ENCODE assay signal across 3 cellular contexts in genomic region chr17:8713878-8714277, GRCh38.
A peak's percentile ranks its signal among the peaks of the same experiment; 100 is the strongest.
TF ChIP-seq lines count a peak whose summit lies in the region.

No MANE protein-coding gene starts in this region.

TF ChIP-seq in A549, 52 proteins besides CTCF, POLR2A, EP300 and RAD21:
- 0 out of 4 replicates have a peak, but pooled peaks of 1 of the 2 experiments have one; percentile 4 for TF ChIP-seq CEBPB (IDR thresholded peaks at IDR 0.05)
- TF ChIP-seq RARB (CRISPR knock-in tag; IDR thresholded peaks at IDR 0.05), result no peak
- no peak for TF ChIP-seq TP53 (CRISPR knock-in tag; IDR thresholded peaks at IDR 0.05)
- no peak for TF ChIP-seq PHF8 (IDR thresholded peaks at IDR 0.05; ENCODE audit: borderline replicate concordance, low read depth)
- TF ChIP-seq, protein P1, sequence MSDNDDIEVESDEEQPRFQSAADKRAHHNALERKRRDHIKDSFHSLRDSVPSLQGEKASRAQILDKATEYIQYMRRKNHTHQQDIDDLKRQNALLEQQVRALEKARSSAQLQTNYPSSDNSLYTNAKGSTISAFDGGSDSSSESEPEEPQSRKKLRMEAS (IDR thresholded peaks at IDR 0.05), result no peak
- TF ChIP-seq MAZ (IDR thresholded peaks at IDR 0.05; ENCODE audit: borderline replicate concordance, low read depth, low read length), result no peak
- TF ChIP-seq ELK1 (IDR thresholded peaks at IDR 0.05; ENCODE audit: low read depth, low read length), result no peak
- no peak for TF ChIP-seq RFX5 (IDR thresholded peaks at IDR 0.05)

TF ChIP-seq in GM23338, 12 proteins besides CTCF, POLR2A, EP300 and RAD21:
- no peak for TF ChIP-seq STAT1 (IDR thresholded peaks at IDR 0.05; ENCODE audit: unreplicated experiment)
- no peak for TF ChIP-seq CREB1 (CRISPR knock-in tag; IDR thresholded peaks at IDR 0.05; ENCODE audit: low read depth)
- TF ChIP-seq, protein P2, sequence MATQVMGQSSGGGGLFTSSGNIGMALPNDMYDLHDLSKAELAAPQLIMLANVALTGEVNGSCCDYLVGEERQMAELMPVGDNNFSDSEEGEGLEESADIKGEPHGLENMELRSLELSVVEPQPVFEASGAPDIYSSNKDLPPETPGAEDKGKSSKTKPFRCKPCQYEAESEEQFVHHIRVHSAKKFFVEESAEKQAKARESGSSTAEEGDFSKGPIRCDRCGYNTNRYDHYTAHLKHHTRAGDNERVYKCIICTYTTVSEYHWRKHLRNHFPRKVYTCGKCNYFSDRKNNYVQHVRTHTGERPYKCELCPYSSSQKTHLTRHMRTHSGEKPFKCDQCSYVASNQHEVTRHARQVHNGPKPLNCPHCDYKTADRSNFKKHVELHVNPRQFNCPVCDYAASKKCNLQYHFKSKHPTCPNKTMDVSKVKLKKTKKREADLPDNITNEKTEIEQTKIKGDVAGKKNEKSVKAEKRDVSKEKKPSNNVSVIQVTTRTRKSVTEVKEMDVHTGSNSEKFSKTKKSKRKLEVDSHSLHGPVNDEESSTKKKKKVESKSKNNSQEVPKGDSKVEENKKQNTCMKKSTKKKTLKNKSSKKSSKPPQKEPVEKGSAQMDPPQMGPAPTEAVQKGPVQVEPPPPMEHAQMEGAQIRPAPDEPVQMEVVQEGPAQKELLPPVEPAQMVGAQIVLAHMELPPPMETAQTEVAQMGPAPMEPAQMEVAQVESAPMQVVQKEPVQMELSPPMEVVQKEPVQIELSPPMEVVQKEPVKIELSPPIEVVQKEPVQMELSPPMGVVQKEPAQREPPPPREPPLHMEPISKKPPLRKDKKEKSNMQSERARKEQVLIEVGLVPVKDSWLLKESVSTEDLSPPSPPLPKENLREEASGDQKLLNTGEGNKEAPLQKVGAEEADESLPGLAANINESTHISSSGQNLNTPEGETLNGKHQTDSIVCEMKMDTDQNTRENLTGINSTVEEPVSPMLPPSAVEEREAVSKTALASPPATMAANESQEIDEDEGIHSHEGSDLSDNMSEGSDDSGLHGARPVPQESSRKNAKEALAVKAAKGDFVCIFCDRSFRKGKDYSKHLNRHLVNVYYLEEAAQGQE (IDR thresholded peaks at IDR 0.05; ENCODE audit: unreplicated experiment), result no peak
- TF ChIP-seq ZNF114 (CRISPR knock-in tag; IDR thresholded peaks at IDR 0.05), result no peak
- no peak for TF ChIP-seq EZH2 (IDR thresholded peaks at IDR 0.05; ENCODE audit: low read depth, unreplicated experiment)
- no peak for TF ChIP-seq JUNB (IDR thresholded peaks at IDR 0.05; ENCODE audit: unreplicated experiment)
- TF ChIP-seq ZNF331 (CRISPR knock-in tag; IDR thresholded peaks at IDR 0.05; ENCODE audit: low read depth), result no peak
- TF ChIP-seq POLR2AphosphoS5 (IDR thresholded peaks at IDR 0.05; ENCODE audit: low read depth), result no peak

TF ChIP-seq in K562, 482 proteins besides CTCF, POLR2A, EP300 and RAD21:
- TF ChIP-seq NFE2 (IDR thresholded peaks at IDR 0.05; ENCODE audit: low read depth) (no peak), CEBPG (CRISPR knock-in tag; IDR thresholded peaks at IDR 0.05) (no peak), CEBPG (tag; conservative IDR thresholded peaks at IDR 0.05 in 1 of 2, IDR thresholded peaks at IDR 0.05 in 1 of 2) (peak; percentile 41 to 79; a peak in 3 of 4 replicates), CEBPB (tag; IDR thresholded peaks at IDR 0.05) (peak; percentile 59; the same call in 1 of the 2 replicates), ATF7 (IDR thresholded peaks at IDR 0.05) (peak; percentile 60), CXXC5 (CRISPR knock-in tag; IDR thresholded peaks at IDR 0.05) (no peak), ZNF354B (CRISPR knock-in tag; IDR thresholded peaks at IDR 0.05) (no peak), SMARCB1 (IDR thresholded peaks at IDR 0.05; ENCODE audit: insufficient read length, low read depth) (no peak), ZNF282 (CRISPR knock-in tag; IDR thresholded peaks at IDR 0.05) (no peak), EZH2 (IDR thresholded peaks at IDR 0.05; ENCODE audit: borderline replicate concordance, low read depth, low read length) (no peak), ILF3 (IDR thresholded peaks at IDR 0.05; ENCODE audit: borderline replicate concordance) (no peak), FOXK1 (CRISPR knock-in tag; IDR thresholded peaks at IDR 0.05; ENCODE audit: borderline replicate concordance) (no peak), ERF (CRISPR knock-in tag; IDR thresholded peaks at IDR 0.05) (no peak), E2F6 (IDR thresholded peaks at IDR 0.05; ENCODE audit: borderline replicate concordance in 1 of 2, extremely low read depth in 1 of 2, insufficient read depth in 1 of 2, insufficient read length in 1 of 2, low read depth in 1 of 2, low read length in 1 of 2, poor library complexity in 1 of 2, severe bottlenecking in 1 of 2) (no peak), HNRNPH1 (optimal IDR thresholded peaks at IDR 0.05; ENCODE audit: low read depth, low read length) (no peak), TAF7 (tag; IDR thresholded peaks at IDR 0.05) (no peak), ATF3 (IDR thresholded peaks at IDR 0.05) (peak; percentile 77), ATF3 (CRISPR knock-in tag; conservative IDR thresholded peaks at IDR 0.05) (no peak), ZNF133 (CRISPR knock-in tag; IDR thresholded peaks at IDR 0.05) (no peak)
- TF ChIP-seq, protein P3, sequence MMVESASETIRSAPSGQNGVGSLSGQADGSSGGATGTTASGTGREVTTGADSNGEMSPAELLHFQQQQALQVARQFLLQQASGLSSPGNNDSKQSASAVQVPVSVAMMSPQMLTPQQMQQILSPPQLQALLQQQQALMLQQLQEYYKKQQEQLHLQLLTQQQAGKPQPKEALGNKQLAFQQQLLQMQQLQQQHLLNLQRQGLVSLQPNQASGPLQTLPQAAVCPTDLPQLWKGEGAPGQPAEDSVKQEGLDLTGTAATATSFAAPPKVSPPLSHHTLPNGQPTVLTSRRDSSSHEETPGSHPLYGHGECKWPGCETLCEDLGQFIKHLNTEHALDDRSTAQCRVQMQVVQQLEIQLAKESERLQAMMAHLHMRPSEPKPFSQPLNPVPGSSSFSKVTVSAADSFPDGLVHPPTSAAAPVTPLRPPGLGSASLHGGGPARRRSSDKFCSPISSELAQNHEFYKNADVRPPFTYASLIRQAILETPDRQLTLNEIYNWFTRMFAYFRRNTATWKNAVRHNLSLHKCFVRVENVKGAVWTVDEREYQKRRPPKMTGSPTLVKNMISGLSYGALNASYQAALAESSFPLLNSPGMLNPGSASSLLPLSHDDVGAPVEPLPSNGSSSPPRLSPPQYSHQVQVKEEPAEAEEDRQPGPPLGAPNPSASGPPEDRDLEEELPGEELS (CRISPR knock-in tag; IDR thresholded peaks at IDR 0.05; ENCODE audit: borderline replicate concordance), result no peak
- TF ChIP-seq, protein P4, sequence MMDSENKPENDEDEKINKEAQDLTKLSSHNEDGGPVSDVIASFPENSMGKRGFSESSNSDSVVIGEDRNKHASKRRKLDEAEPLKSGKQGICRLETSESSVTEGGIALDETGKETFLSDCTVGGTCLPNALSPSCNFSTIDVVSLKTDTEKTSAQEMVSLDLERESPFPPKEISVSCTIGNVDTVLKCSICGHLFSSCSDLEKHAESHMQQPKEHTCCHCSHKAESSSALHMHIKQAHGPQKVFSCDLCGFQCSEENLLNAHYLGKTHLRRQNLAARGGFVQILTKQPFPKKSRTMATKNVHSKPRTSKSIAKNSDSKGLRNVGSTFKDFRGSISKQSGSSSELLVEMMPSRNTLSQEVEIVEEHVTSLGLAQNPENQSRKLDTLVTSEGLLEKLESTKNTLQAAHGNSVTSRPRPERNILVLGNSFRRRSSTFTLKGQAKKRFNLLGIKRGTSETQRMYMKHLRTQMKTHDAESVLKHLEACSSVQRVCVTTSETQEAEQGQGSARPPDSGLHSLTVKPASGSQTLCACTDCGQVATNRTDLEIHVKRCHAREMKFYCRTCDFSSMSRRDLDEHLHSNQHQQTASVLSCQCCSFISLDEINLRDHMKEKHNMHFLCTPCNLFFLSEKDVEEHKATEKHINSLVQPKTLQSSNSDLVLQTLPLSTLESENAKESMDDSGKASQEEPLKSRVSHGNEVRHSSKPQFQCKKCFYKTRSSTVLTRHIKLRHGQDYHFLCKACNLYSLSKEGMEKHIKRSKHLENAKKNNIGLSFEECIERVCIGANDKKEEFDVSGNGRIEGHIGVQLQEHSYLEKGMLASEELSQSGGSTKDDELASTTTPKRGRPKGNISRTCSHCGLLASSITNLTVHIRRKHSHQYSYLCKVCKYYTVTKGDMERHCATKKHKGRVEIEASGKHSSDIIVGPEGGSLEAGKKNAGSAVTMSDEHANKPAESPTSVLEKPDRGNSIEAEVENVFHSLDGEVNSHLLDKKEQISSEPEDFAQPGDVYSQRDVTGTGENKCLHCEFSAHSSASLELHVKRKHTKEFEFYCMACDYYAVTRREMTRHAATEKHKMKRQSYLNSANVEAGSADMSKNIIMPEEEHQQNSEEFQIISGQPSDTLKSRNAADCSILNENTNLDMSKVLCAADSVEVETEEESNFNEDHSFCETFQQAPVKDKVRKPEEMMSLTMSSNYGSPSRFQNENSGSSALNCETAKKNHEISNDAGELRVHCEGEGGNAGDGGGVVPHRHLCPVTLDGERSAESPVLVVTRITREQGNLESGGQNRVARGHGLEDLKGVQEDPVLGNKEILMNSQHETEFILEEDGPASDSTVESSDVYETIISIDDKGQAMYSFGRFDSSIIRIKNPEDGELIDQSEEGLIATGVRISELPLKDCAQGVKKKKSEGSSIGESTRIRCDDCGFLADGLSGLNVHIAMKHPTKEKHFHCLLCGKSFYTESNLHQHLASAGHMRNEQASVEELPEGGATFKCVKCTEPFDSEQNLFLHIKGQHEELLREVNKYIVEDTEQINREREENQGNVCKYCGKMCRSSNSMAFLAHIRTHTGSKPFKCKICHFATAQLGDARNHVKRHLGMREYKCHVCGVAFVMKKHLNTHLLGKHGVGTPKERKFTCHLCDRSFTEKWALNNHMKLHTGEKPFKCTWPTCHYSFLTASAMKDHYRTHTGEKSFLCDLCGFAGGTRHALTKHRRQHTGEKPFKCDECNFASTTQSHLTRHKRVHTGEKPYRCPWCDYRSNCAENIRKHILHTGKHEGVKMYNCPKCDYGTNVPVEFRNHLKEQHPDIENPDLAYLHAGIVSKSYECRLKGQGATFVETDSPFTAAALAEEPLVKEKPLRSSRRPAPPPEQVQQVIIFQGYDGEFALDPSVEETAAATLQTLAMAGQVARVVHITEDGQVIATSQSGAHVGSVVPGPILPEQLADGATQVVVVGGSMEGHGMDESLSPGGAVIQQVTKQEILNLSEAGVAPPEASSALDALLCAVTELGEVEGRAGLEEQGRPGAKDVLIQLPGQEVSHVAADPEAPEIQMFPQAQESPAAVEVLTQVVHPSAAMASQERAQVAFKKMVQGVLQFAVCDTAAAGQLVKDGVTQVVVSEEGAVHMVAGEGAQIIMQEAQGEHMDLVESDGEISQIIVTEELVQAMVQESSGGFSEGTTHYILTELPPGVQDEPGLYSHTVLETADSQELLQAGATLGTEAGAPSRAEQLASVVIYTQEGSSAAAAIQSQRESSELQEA (IDR thresholded peaks at IDR 0.05; ENCODE audit: low read depth), result no peak
TF ChIP-seq in K562: peak in this region for 4.
